Comparison of ENCODE assay signal across 1 cellular context in the genomic region with DNA sequence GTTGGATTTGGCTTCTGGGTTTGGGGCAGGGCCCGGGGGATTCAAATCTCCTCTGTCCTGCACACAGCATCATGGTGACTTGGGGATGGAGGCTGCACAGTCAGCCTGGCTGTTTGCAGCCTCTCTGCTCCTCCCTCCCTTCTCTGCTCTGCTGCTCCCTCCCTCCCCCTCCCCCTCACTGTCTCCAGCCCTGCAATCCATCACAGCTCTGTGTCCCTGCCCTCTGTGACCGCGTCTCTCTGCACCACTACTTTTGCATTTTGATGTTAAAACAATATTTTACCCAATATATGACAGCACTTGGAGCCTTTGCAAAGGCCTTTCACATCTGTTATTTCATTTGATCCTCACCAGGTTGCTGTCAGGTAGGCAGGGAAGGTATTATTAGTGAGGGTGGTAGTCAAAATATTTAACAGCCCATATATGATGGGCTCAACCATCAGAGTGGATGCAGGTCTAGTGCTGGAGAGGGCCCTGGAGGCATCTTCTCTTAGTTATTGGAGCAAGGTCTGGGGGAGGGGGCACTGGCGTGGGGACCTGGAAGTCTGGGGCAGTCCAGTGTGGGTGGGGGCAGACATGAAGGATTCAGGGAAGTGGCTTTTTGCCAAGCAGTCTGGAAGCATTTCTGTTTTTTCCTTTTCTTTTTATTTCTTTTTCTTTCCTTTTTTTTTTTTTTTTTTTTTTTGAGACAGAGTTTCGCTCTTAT.
TF ChIP-seq lines count a peak whose summit lies in the region.

No MANE protein-coding gene starts in this region.

TF ChIP-seq in WTC11, 78 proteins besides CTCF, POLR2A, EP300 and RAD21 (continued from another document):
- TF ChIP-seq, protein P1, sequence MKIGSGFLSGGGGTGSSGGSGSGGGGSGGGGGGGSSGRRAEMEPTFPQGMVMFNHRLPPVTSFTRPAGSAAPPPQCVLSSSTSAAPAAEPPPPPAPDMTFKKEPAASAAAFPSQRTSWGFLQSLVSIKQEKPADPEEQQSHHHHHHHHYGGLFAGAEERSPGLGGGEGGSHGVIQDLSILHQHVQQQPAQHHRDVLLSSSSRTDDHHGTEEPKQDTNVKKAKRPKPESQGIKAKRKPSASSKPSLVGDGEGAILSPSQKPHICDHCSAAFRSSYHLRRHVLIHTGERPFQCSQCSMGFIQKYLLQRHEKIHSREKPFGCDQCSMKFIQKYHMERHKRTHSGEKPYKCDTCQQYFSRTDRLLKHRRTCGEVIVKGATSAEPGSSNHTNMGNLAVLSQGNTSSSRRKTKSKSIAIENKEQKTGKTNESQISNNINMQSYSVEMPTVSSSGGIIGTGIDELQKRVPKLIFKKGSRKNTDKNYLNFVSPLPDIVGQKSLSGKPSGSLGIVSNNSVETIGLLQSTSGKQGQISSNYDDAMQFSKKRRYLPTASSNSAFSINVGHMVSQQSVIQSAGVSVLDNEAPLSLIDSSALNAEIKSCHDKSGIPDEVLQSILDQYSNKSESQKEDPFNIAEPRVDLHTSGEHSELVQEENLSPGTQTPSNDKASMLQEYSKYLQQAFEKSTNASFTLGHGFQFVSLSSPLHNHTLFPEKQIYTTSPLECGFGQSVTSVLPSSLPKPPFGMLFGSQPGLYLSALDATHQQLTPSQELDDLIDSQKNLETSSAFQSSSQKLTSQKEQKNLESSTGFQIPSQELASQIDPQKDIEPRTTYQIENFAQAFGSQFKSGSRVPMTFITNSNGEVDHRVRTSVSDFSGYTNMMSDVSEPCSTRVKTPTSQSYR (CRISPR knock-in tag; IDR thresholded peaks at IDR 0.05): no peak
- no peak for TF ChIP-seq KAT7 (CRISPR knock-in tag; IDR thresholded peaks at IDR 0.05; ENCODE audit: borderline replicate concordance)
- no peak for TF ChIP-seq MYBL2 (CRISPR knock-in tag; IDR thresholded peaks at IDR 0.05)
- no peak for TF ChIP-seq SMAD3 (CRISPR knock-in tag; IDR thresholded peaks at IDR 0.05; ENCODE audit: borderline replicate concordance)
- TF ChIP-seq, protein P2, sequence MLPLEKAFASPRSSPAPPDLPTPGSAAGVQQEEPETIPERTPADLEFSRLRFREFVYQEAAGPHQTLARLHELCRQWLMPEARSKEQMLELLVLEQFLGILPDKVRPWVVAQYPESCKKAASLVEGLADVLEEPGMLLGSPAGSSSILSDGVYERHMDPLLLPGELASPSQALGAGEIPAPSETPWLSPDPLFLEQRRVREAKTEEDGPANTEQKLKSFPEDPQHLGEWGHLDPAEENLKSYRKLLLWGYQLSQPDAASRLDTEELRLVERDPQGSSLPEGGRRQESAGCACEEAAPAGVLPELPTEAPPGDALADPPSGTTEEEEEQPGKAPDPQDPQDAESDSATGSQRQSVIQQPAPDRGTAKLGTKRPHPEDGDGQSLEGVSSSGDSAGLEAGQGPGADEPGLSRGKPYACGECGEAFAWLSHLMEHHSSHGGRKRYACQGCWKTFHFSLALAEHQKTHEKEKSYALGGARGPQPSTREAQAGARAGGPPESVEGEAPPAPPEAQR (CRISPR knock-in tag; IDR thresholded peaks at IDR 0.05): no peak
- no peak for TF ChIP-seq NR2C2 (CRISPR knock-in tag; IDR thresholded peaks at IDR 0.05)
- TF ChIP-seq, protein P3, sequence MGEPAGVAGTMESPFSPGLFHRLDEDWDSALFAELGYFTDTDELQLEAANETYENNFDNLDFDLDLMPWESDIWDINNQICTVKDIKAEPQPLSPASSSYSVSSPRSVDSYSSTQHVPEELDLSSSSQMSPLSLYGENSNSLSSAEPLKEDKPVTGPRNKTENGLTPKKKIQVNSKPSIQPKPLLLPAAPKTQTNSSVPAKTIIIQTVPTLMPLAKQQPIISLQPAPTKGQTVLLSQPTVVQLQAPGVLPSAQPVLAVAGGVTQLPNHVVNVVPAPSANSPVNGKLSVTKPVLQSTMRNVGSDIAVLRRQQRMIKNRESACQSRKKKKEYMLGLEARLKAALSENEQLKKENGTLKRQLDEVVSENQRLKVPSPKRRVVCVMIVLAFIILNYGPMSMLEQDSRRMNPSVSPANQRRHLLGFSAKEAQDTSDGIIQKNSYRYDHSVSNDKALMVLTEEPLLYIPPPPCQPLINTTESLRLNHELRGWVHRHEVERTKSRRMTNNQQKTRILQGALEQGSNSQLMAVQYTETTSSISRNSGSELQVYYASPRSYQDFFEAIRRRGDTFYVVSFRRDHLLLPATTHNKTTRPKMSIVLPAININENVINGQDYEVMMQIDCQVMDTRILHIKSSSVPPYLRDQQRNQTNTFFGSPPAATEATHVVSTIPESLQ (CRISPR knock-in tag; IDR thresholded peaks at IDR 0.05): no peak
- TF ChIP-seq, protein P4, sequence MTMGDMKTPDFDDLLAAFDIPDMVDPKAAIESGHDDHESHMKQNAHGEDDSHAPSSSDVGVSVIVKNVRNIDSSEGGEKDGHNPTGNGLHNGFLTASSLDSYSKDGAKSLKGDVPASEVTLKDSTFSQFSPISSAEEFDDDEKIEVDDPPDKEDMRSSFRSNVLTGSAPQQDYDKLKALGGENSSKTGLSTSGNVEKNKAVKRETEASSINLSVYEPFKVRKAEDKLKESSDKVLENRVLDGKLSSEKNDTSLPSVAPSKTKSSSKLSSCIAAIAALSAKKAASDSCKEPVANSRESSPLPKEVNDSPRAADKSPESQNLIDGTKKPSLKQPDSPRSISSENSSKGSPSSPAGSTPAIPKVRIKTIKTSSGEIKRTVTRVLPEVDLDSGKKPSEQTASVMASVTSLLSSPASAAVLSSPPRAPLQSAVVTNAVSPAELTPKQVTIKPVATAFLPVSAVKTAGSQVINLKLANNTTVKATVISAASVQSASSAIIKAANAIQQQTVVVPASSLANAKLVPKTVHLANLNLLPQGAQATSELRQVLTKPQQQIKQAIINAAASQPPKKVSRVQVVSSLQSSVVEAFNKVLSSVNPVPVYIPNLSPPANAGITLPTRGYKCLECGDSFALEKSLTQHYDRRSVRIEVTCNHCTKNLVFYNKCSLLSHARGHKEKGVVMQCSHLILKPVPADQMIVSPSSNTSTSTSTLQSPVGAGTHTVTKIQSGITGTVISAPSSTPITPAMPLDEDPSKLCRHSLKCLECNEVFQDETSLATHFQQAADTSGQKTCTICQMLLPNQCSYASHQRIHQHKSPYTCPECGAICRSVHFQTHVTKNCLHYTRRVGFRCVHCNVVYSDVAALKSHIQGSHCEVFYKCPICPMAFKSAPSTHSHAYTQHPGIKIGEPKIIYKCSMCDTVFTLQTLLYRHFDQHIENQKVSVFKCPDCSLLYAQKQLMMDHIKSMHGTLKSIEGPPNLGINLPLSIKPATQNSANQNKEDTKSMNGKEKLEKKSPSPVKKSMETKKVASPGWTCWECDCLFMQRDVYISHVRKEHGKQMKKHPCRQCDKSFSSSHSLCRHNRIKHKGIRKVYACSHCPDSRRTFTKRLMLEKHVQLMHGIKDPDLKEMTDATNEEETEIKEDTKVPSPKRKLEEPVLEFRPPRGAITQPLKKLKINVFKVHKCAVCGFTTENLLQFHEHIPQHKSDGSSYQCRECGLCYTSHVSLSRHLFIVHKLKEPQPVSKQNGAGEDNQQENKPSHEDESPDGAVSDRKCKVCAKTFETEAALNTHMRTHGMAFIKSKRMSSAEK (CRISPR knock-in tag; IDR thresholded peaks at IDR 0.05; ENCODE audit: borderline replicate concordance): no peak
- TF ChIP-seq OVOL2 (CRISPR knock-in tag; IDR thresholded peaks at IDR 0.05; ENCODE audit: borderline replicate concordance): no peak
- TF ChIP-seq, protein P5, sequence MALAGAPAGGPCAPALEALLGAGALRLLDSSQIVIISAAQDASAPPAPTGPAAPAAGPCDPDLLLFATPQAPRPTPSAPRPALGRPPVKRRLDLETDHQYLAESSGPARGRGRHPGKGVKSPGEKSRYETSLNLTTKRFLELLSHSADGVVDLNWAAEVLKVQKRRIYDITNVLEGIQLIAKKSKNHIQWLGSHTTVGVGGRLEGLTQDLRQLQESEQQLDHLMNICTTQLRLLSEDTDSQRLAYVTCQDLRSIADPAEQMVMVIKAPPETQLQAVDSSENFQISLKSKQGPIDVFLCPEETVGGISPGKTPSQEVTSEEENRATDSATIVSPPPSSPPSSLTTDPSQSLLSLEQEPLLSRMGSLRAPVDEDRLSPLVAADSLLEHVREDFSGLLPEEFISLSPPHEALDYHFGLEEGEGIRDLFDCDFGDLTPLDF (CRISPR knock-in tag; IDR thresholded peaks at IDR 0.05): no peak
- no peak for TF ChIP-seq IRF2 (CRISPR knock-in tag; IDR thresholded peaks at IDR 0.05; ENCODE audit: borderline replicate concordance, low read depth)
TF ChIP-seq in WTC11: peak in this region for 0.
